ENCODE assay signal across 15 cellular contexts in the genomic region with DNA sequence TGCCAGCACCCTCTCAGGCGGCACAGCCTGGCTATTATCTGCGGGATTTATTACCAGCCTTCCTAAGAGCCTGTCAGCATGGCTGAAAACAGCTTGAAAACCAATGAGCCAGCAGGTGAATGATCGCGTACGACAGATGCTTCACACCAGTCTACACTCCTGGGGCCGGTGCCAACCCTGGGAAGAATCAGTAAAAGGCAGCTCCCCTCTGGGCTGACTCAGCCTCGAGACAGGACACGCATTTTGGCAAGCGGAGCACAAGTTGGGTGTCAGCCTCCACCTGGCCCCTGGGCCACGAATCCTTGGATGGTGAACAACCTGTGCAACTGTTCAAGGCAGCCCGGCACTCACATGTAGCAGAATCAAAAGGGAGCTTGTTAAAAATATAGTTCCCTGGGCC. TPM values are rescaled to one million over a fixed set of nuclear protein-coding genes. Genes with fewer than 3 reads are reported as not detected.
A peak's percentile ranks its signal among the peaks of the same experiment; 100 is the strongest.
DNase-seq lines count a peak whose midpoint lies in the region; FAIRE-seq and TF ChIP-seq lines count a peak whose summit lies in the region.
"Had no signal": no experiment of that assay in that cellular context is flagged by ENCODE, and none has a peak within 500 bp of the region (broad histone marks: within the 10 kb centered on the region; RNA-seq: fewer than 3 reads in every experiment).

No MANE protein-coding gene starts in this region.

- H3K27me3 ChIP-seq in keratinocyte (ENCODE audit: control insufficient read depth, extremely low read depth, insufficient read depth, low read length), result no peaks in the 10 kb centered on the region

- H3K4me3 Mint-ChIP-seq in glutamatergic neuron (ENCODE audit: unreplicated experiment), result no peak overlapping the region
- H3K4me3 Mint-ChIP-seq: activated CD4-positive, alpha-beta T cell treated with anti-CD3 and anti-CD28 coated beads, Interleukin-2, amount 10 ng/mL, durations not matched to agents 24 days and 14 days; T-helper 17 cell had no signal

- CTCF ChIA-PET in RWPE1 (lab: Yijun Ruan, JAX), result interaction anchor here (0.5 kb wide), 1 partner anchor 12 kb away, joined by 3 read pairs; no protein-coding TSS in a partner anchor

- H3K27ac Mint-ChIP-seq in glutamatergic neuron (ENCODE audit: unreplicated experiment), result no peak overlapping the region
- H3K27ac Mint-ChIP-seq: activated CD4-positive, alpha-beta T cell treated with anti-CD3 and anti-CD28 coated beads, Interleukin-2, amount 10 ng/mL, durations not matched to agents 24 days and 14 days; T-helper 17 cell had no signal

- no peaks in the 10 kb centered on the region for H3K9me1 ChIP-seq in keratinocyte (ENCODE audit: control insufficient read depth, extremely low read depth, insufficient read depth, low read length)

- no peak overlapping the region for H2AFZ ChIP-seq in keratinocyte (ENCODE audit: control insufficient read depth, low read length)

- no peaks in the 10 kb centered on the region for H3K36me3 ChIP-seq in keratinocyte (ENCODE audit: control insufficient read depth in 2 of 2, extremely low read depth in 1 of 2, insufficient read depth in 2 of 2, low read length in 2 of 2)

- no peak overlapping the region for H3K9ac ChIP-seq in keratinocyte (ENCODE audit: control insufficient read depth, extremely low read depth, insufficient read depth, low read length)

- peaks cover 2% of the 10 kb centered on the region for H3K27me3 Mint-ChIP-seq in glutamatergic neuron (ENCODE audit: unreplicated experiment)
- H3K27me3 Mint-ChIP-seq: activated CD4-positive, alpha-beta T cell treated with anti-CD3 and anti-CD28 coated beads, Interleukin-2, amount 10 ng/mL, durations not matched to agents 24 days and 14 days; T-helper 17 cell had no signal

- DNase-seq in DMS 273 treated with DMSO at 0.1 percent for 48 hours (lab: John Stamatoyannopoulos, UW) (peak; percentile 98), NCI-H1092 treated with DMSO at 0.1 percent for 48 hours (lab: John Stamatoyannopoulos, UW) (peak; percentile 82), RWPE1 (ENCODE audit: low spot score) (peak; percentile 86), keratinocyte (ENCODE audit: low read depth, low spot score) (no peak), GM20000 (ENCODE audit: low spot score) (no peak), HK-2 (ENCODE audit: unreplicated experiment) (no peak), glutamatergic neuron (no peak)
- DNase-seq in activated CD4-positive, alpha-beta T cell treated with anti-CD3 and anti-CD28 coated beads, Interleukin-2, amount 50 U/mL, for 4 hours, result no peak
- DNase-seq: activated CD4-positive, alpha-beta T cell treated with anti-CD3 and anti-CD28 coated beads, Interleukin-2, amount 10 ng/mL, durations not matched to agents 24 days and 14 days; OCI-M1; stimulated activated CD4-positive, alpha-beta T cell treated with anti-CD3 and anti-CD28 coated beads, Interleukin-4, amount 100 ng/mL, for 24 hours; T-helper 17 cell had no signal

- H3K4me1 Mint-ChIP-seq in glutamatergic neuron (ENCODE audit: low read depth, unreplicated experiment), result peaks cover 9% of the 10 kb centered on the region
- H3K4me1 Mint-ChIP-seq: activated CD4-positive, alpha-beta T cell treated with anti-CD3 and anti-CD28 coated beads, Interleukin-2, amount 10 ng/mL, durations not matched to agents 24 days and 14 days had no signal

- TF ChIP-seq CTCF in RWPE1 (conservative IDR thresholded peaks at IDR 0.05; ENCODE audit: low read depth) (no peak), keratinocyte (optimal IDR thresholded peaks at IDR 0.05 in 1 of 3, IDR thresholded peaks at IDR 0.05 in 1 of 3, conservative IDR thresholded peaks at IDR 0.05 in 1 of 3; ENCODE audit: extremely low read depth in 1 of 3, insufficient read depth in 2 of 3, low read length in 3 of 3) (no peak), GM20000 (IDR thresholded peaks at IDR 0.05; ENCODE audit: extremely low read depth, missing control alignments) (no peak), glutamatergic neuron (IDR thresholded peaks at IDR 0.05; ENCODE audit: partially characterized antibody, unreplicated experiment) (no peak)

- H3K4me1 ChIP-seq in keratinocyte (ENCODE audit: control insufficient read depth, extremely low read depth, insufficient read depth, low read length), result peaks cover 18% of the 10 kb centered on the region

- H3K4me2 ChIP-seq in keratinocyte (ENCODE audit: control insufficient read depth, extremely low read depth, insufficient read depth, low read depth, low read length), result peak overlapping the region; percentile 4

- dilution Hi-C loops in keratinocyte (cut with MboI; ENCODE audit: extremely low pct_ligation_motif_present, low sequenced_read_pairs), result no loop called here

- H3K79me2 ChIP-seq in keratinocyte (ENCODE audit: control insufficient read depth, insufficient read depth, low read length), result no peaks in the 10 kb centered on the region

- H3K36me3 Mint-ChIP-seq in glutamatergic neuron (ENCODE audit: unreplicated experiment), result no peaks in the 10 kb centered on the region

- no peaks in the 10 kb centered on the region for H4K20me1 ChIP-seq in keratinocyte (ENCODE audit: control insufficient read depth, extremely low read depth, insufficient read depth, low read length)

- POLR2A ChIA-PET in RWPE1 (lab: Yijun Ruan, JAX; ENCODE audit: low non-redundant PET), result interaction anchor here (0.5 to 0.9 kb wide), 3 partner anchors 19 to 87 kb away, joined by 3 to 8 read pairs (median 4); a partner anchor contains a TSS

- H3K4me3 ChIP-seq in keratinocyte (ENCODE audit: control insufficient read depth in 2 of 3, extremely low read depth in 1 of 3, insufficient read depth in 2 of 3, low read depth in 1 of 3, low read length in 3 of 3), result no peak overlapping the region

- peak; percentile 94 for FAIRE-seq in keratinocyte (lab: Jason Lieb, UNC)

- H3K9me3 ChIP-seq in keratinocyte (ENCODE audit: control insufficient read depth, low read depth, low read length), result no peaks in the 10 kb centered on the region

- H3K9me3 Mint-ChIP-seq in glutamatergic neuron (ENCODE audit: unreplicated experiment), result peaks cover 3% of the 10 kb centered on the region
- H3K9me3 Mint-ChIP-seq: activated CD4-positive, alpha-beta T cell treated with anti-CD3 and anti-CD28 coated beads, Interleukin-2, amount 10 ng/mL, durations not matched to agents 24 days and 14 days had no signal

- H3K27ac ChIP-seq in RWPE1 (peak overlapping the region; percentile 75), keratinocyte (ENCODE audit: control insufficient read depth, insufficient read depth, low read length) (no peak overlapping the region)

RNA-seq across cellular contexts. Expression of a gene that starts 15.7 kb away (rescaled TPM):
- polyA plus RNA-seq in keratinocyte, result 177 to 217 TPM (median 195 TPM) in 3 replicates
- 4.2 TPM for polyA plus RNA-seq in keratinocyte (2011; ENCODE audit: low read depth)
- 131 and 187 TPM in 2 replicates for polyA plus RNA-seq in keratinocyte (2011; cell fraction: cytosol; rRNA removed)
- polyA plus RNA-seq in keratinocyte (2011; cell fraction: nucleus; rRNA removed), result 94.4 and 112 TPM in 2 replicates
- 15.0 and 317 TPM in 2 replicates for polyA plus RNA-seq in keratinocyte (2012; ENCODE audit: low replicate concordance)
- 189 to 290 TPM (median 263 TPM) in 3 replicates for polyA minus RNA-seq in keratinocyte
- 167 TPM for polyA minus RNA-seq in keratinocyte (2011; cell fraction: cytosol; rRNA and poly(A)+ RNA removed)
- polyA minus RNA-seq in keratinocyte (2011; cell fraction: nucleus; rRNA and poly(A)+ RNA removed), result 45.9 and 46.7 TPM in 2 replicates
- total RNA-seq in glutamatergic neuron (ENCODE audit: unreplicated experiment), result 6.5 TPM

RNA-seq across cellular contexts. Expression of a gene that starts 22.7 kb away (rescaled TPM):
- polyA plus RNA-seq in keratinocyte, result 2.5 to 2.9 TPM (median 2.7 TPM) in 3 replicates
- 0.89 TPM for polyA plus RNA-seq in keratinocyte (2011; ENCODE audit: low read depth)
- polyA plus RNA-seq in keratinocyte (2011; cell fraction: cytosol; rRNA removed), result 1.4 and 2.9 TPM in 2 replicates
- polyA plus RNA-seq in keratinocyte (2011; cell fraction: nucleus; rRNA removed), result 6.9 and 10.9 TPM in 2 replicates
- 2.1 and 3.1 TPM in 2 replicates for polyA plus RNA-seq in keratinocyte (2012; ENCODE audit: low replicate concordance)
- polyA minus RNA-seq in keratinocyte, result 1.7 to 6.5 TPM (median 3.1 TPM) in 3 replicates
- 5.8 TPM for polyA minus RNA-seq in keratinocyte (2011; cell fraction: cytosol; rRNA and poly(A)+ RNA removed)
- 1.4 and 2.3 TPM in 2 replicates for polyA minus RNA-seq in keratinocyte (2011; cell fraction: nucleus; rRNA and poly(A)+ RNA removed)
- total RNA-seq in glutamatergic neuron (ENCODE audit: unreplicated experiment), result 11.9 TPM

RNA-seq across cellular contexts. Expression of a gene that starts 23.2 kb away (rescaled TPM):
- polyA plus RNA-seq in keratinocyte, result not detected in 3 replicates
- not detected for polyA plus RNA-seq in keratinocyte (2011; ENCODE audit: low read depth)
- polyA plus RNA-seq in keratinocyte (2011; cell fraction: cytosol; rRNA removed), result not detected in 2 replicates
- polyA plus RNA-seq in keratinocyte (2011; cell fraction: nucleus; rRNA removed), result not detected in 2 replicates
- polyA plus RNA-seq in keratinocyte (2012; ENCODE audit: low replicate concordance), result not detected in 2 replicates
- polyA minus RNA-seq in keratinocyte, result not detected in 3 replicates
- not detected for polyA minus RNA-seq in keratinocyte (2011; cell fraction: cytosol; rRNA and poly(A)+ RNA removed)
- not detected in 2 replicates for polyA minus RNA-seq in keratinocyte (2011; cell fraction: nucleus; rRNA and poly(A)+ RNA removed)
- total RNA-seq in glutamatergic neuron (ENCODE audit: unreplicated experiment), result not detected
- total RNA-seq: activated CD4-positive, alpha-beta T cell treated with anti-CD3 and anti-CD28 coated beads, Interleukin-2, amount 10 ng/mL, durations not matched to agents 24 days and 14 days; epithelial cell of proximal tubule; mesenteric fat pad; T-helper 17 cell had no signal
- polyA plus RNA-seq: BJ had no signal

RNA-seq across cellular contexts. Expression of a gene that starts 50.3 kb away (rescaled TPM):
- 84.0 to 183 TPM (median 105 TPM) in 3 replicates for polyA plus RNA-seq in keratinocyte
- polyA plus RNA-seq in keratinocyte (2011; ENCODE audit: low read depth), result 24.2 TPM
- 127 and 139 TPM in 2 replicates for polyA plus RNA-seq in keratinocyte (2011; cell fraction: cytosol; rRNA removed)
- polyA plus RNA-seq in keratinocyte (2011; cell fraction: nucleus; rRNA removed), result 144 and 154 TPM in 2 replicates
- polyA plus RNA-seq in keratinocyte (2012; ENCODE audit: low replicate concordance), result 143 and 191 TPM in 2 replicates
- polyA minus RNA-seq in keratinocyte, result 82.0 to 305 TPM (median 87.2 TPM) in 3 replicates
- 83.3 TPM for polyA minus RNA-seq in keratinocyte (2011; cell fraction: cytosol; rRNA and poly(A)+ RNA removed)
- polyA minus RNA-seq in keratinocyte (2011; cell fraction: nucleus; rRNA and poly(A)+ RNA removed), result 37.5 and 61.5 TPM in 2 replicates
- 213 TPM for total RNA-seq in glutamatergic neuron (ENCODE audit: unreplicated experiment)

RNA-seq across cellular contexts. Expression of a gene that starts 52.5 kb away (rescaled TPM):
- 0.01 to 0.14 TPM (median 0.04 TPM) in 3 replicates for polyA plus RNA-seq in keratinocyte
- 0.14 TPM for polyA plus RNA-seq in keratinocyte (2011; ENCODE audit: low read depth)
- polyA plus RNA-seq in keratinocyte (2011; cell fraction: cytosol; rRNA removed), result 0.04 and 0.05 TPM in 2 replicates
- polyA plus RNA-seq in keratinocyte (2011; cell fraction: nucleus; rRNA removed), result 0.22 and 0.31 TPM in 2 replicates
- 0.24 and 0.29 TPM in 2 replicates for polyA plus RNA-seq in keratinocyte (2012; ENCODE audit: low replicate concordance)
- 0.03 to 0.59 TPM (median 0.13 TPM) in 3 replicates for polyA minus RNA-seq in keratinocyte
- polyA minus RNA-seq in keratinocyte (2011; cell fraction: cytosol; rRNA and poly(A)+ RNA removed), result not detected
- polyA minus RNA-seq in keratinocyte (2011; cell fraction: nucleus; rRNA and poly(A)+ RNA removed), result 0.21 and 0.23 TPM in 2 replicates
- 21.7 TPM for total RNA-seq in glutamatergic neuron (ENCODE audit: unreplicated experiment)

Comparison
In these comparisons a context has a peak if more than half of its experiments do, and no peak if none do; other contexts are left out.
1. DNase-seq: peak in DMS 273 treated with DMSO at 0.1 percent for 48 hours (single experiment), NCI-H1092 treated with DMSO at 0.1 percent for 48 hours (single experiment) and RWPE1 (single experiment); none in keratinocyte (single experiment), GM20000 (single experiment), activated CD4-positive, alpha-beta T cell treated with anti-CD3 and anti-CD28 coated beads, Interleukin-2, amount 50 U/mL, for 4 hours (0 of 2), HK-2 (single experiment) and glutamatergic neuron (single experiment).